Comparison of ENCODE assay signal across 7 cellular contexts in the genomic region with DNA sequence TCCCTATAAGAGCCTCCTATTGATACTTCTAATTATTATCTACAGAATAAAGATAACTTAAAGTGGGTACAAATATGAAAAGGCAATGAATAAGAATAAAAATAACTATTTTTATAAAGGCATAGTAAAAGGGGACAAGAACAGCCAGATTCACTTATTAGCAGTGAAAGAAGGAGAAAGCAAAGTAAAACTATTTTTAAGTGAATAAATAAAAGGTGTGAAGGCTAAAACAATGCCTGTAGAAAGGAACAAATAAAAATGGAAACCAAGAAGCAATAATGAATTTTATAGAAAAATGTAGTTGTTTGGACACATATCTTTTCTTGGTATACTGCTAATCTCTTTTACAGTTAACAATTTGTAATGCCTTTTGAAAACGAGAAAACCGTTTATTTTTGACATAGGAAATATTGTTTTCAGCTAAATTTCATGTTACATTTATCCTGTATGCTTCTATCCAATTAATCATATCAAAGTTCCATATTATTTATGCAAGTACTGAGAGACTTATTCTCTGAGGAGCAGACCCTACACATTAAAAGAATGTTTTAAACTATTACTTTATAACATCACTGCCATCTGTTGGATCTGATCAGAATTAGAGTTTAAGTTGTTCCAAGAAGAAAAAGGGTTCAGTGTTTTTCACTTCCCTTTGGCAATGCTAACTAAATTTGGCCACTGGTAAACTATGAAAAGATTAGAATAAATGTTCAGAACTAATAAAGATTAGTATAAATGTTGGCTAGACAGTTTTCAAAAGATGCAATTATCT. TPM values are rescaled to one million over a fixed set of nuclear protein-coding genes. Genes with fewer than 3 reads are reported as not detected.
A peak's percentile ranks its signal among the peaks of the same experiment; 100 is the strongest.
DNase-seq lines count a peak whose midpoint lies in the region; ATAC-seq and TF ChIP-seq lines count a peak whose summit lies in the region.

No MANE protein-coding gene starts in this region.

- peak; percentile 61 for ATAC-seq in HG03064 (IDR thresholded peaks at IDR 0.05; ENCODE audit: low read depth, unreplicated experiment)
- no peak for ATAC-seq in GM21447 (IDR thresholded peaks at IDR 0.05; ENCODE audit: unreplicated experiment)

- H3K27ac ChIP-seq in smooth muscle cell (ENCODE audit: low read depth) (no peak overlapping the region), suprapubic skin (no peak overlapping the region)

- H3K79me2 ChIP-seq in smooth muscle cell (ENCODE audit: low read depth), result no peaks in the 10 kb centered on the region

- H3K36me3 ChIP-seq in smooth muscle cell (ENCODE audit: low read depth) (no peaks in the 10 kb centered on the region), suprapubic skin (no peaks in the 10 kb centered on the region)

- no peak for TF ChIP-seq EP300 in suprapubic skin (IDR thresholded peaks at IDR 0.05)

- TF ChIP-seq POLR2A in suprapubic skin (IDR thresholded peaks at IDR 0.05), result no peak

- no peak overlapping the region for H3K4me2 ChIP-seq in smooth muscle cell

- H3K4me3 ChIP-seq in GM12865 (ENCODE audit: low read depth, low read length) (no peak overlapping the region), fibroblast of pulmonary artery (replicated peaks; ENCODE audit: low read depth, low read length) (no peak overlapping the region), smooth muscle cell (no peak overlapping the region), suprapubic skin (no peak overlapping the region)

- H3K27me3 ChIP-seq in smooth muscle cell (ENCODE audit: low read depth) (no peaks in the 10 kb centered on the region), suprapubic skin (no peaks in the 10 kb centered on the region)

- H3K9ac ChIP-seq in smooth muscle cell (ENCODE audit: low read depth), result no peak overlapping the region

- peak; percentile 23 for TF ChIP-seq CTCF in GM12865 (IDR thresholded peaks at IDR 0.05; ENCODE audit: insufficient read depth, low read depth, low read length, missing control alignments)
- peak; percentile 40 for TF ChIP-seq CTCF in fibroblast of pulmonary artery (IDR thresholded peaks at IDR 0.05; ENCODE audit: low read length, missing control alignments)
- peak; percentile 39 for TF ChIP-seq CTCF in smooth muscle cell (IDR thresholded peaks at IDR 0.05; ENCODE audit: borderline replicate concordance, insufficient read depth, poor library complexity, severe bottlenecking)
- TF ChIP-seq CTCF in suprapubic skin (IDR thresholded peaks at IDR 0.05), result peak in 1 of 2 donors; percentile 11

- H3K4me1 ChIP-seq in smooth muscle cell (ENCODE audit: low read depth), result no peaks in the 10 kb centered on the region
- H3K4me1 ChIP-seq in suprapubic skin, result no peaks in the 10 kb centered on the region

- no peaks in the 10 kb centered on the region for H3F3A ChIP-seq in smooth muscle cell (ENCODE audit: low read depth)

- 89% methylated on average over 2 of the region's 2 CpGs for WGBS in smooth muscle cell (ENCODE audit: low lambda C conversion rate)
- WGBS in suprapubic skin, result 39% methylated on average over 2 of the region's 2 CpGs

- H4K20me1 ChIP-seq in smooth muscle cell (ENCODE audit: low read depth), result no peaks in the 10 kb centered on the region

- H3K9me3 ChIP-seq in smooth muscle cell (replicated peaks; ENCODE audit: low read depth) (no peaks in the 10 kb centered on the region), suprapubic skin (no peaks in the 10 kb centered on the region)

- H2AFZ ChIP-seq in smooth muscle cell (ENCODE audit: low read depth), result no peak overlapping the region

- DNase-seq in GM12865 (ENCODE audit: low read depth), result peak; percentile 45
- DNase-seq in OCI-M2 (lab: John Stamatoyannopoulos, UW; ENCODE audit: unreplicated experiment), result peak; percentile 21
- DNase-seq in fibroblast of pulmonary artery (ENCODE audit: low read depth), result peak; percentile 71
- no peak for DNase-seq in smooth muscle cell (lab: John Stamatoyannopoulos, UW; ENCODE audit: unreplicated experiment)
- no peak for DNase-seq in suprapubic skin (ENCODE audit: low spot score in 2 of 2)

RNA-seq across cellular contexts. Expression of gene ARMC3, which starts 59.1 kb away (rescaled TPM):
- not detected in 2 replicates for total RNA-seq in smooth muscle cell
- 0.46 TPM in 1 of 2 replicates, not detected in the other for polyA plus RNA-seq in smooth muscle cell
- total RNA-seq in suprapubic skin, result 1 to 10 TPM in 1 of 4 donors, not detected in 3; 2.0 TPM

Comparison
In these comparisons a context has a peak if more than half of its experiments do, and no peak if none do; other contexts are left out.
1. DNase-seq: peak in GM12865 (single experiment), OCI-M2 (single experiment) and fibroblast of pulmonary artery (single experiment); none in smooth muscle cell (single experiment) and suprapubic skin (0 of 2).